Comparison of ENCODE assay signal across 27 cellular contexts in genomic region chr5:141825241-141825671, GRCh38. TPM values are rescaled to one million over a fixed set of nuclear protein-coding genes. Genes with fewer than 3 reads are reported as not detected.
DNase-seq lines count a peak whose midpoint lies in the region; ATAC-seq and TF ChIP-seq lines count a peak whose summit lies in the region.
"Had no signal": no experiment of that assay in that cellular context is flagged by ENCODE, and none has a peak within 500 bp of the region (broad histone marks: within the 10 kb centered on the region; RNA-seq: fewer than 3 reads in every experiment).

No MANE protein-coding gene starts in this region.

- H2AFZ ChIP-seq in smooth muscle cell (ENCODE audit: low read depth) = no peak overlapping the region
- H2AFZ ChIP-seq: GM23248, parathyroid adenoma had no signal

- CTCF ChIA-PET in HEK293 (lab: Yijun Ruan, JAX) = interaction anchor here (0.7 to 4.6 kb wide), 10 partner anchors 11 to 183 kb away, joined by 3 to 58 read pairs (median 8); partner anchors contain the start of gene PCDH1
- CTCF ChIA-PET in CD8-positive, alpha-beta T cell (lab: Charles Lee) = interaction anchor here (0.7 to 3.3 kb wide), 8 partner anchors 54 to 160 kb away, joined by 3 to 19 read pairs (median 4); partner anchors contain the start of gene RNF14

- H3K4me2 ChIP-seq in smooth muscle cell = no peak overlapping the region

- H3K27me3 ChIP-seq in iPS-20b (ENCODE audit: insufficient read depth, low read length) = no peaks in the 10 kb centered on the region; the same call in 1 of the 2 replicates
- H3K27me3 ChIP-seq in spleen (replicated peaks in 1 of 7) = no peaks in the 10 kb centered on the region
- H3K27me3 ChIP-seq in smooth muscle cell (ENCODE audit: low read depth) = no peaks in the 10 kb centered on the region
- H3K27me3 ChIP-seq in CD8-positive, alpha-beta T cell (ENCODE audit: insufficient read depth, low read length) = no peaks in the 10 kb centered on the region
- H3K27me3 ChIP-seq: ascending aorta, right atrium auricular region had no signal

- H3K9ac ChIP-seq in iPS-20b (ENCODE audit: low read depth, low read length) (peak overlapping the region; percentile 15; the same call in 1 of the 2 replicates), smooth muscle cell (ENCODE audit: low read depth) (no peak overlapping the region)
- H3K9ac ChIP-seq: GM23248, parathyroid adenoma had no signal

- no peaks in the 10 kb centered on the region for H3F3A ChIP-seq in smooth muscle cell (ENCODE audit: low read depth)

- H3K4me1 ChIP-seq in HEK293 (ENCODE audit: control insufficient read depth, insufficient read depth, low read length) (no peaks in the 10 kb centered on the region), iPS-20b (ENCODE audit: insufficient read depth, low read length) (peaks cover 31% of the 10 kb centered on the region; the same call in 1 of the 2 replicates), spleen (peaks cover 0 to 6% (median 0%) of the 10 kb centered on the region in 6 donors), smooth muscle cell (ENCODE audit: low read depth) (peaks cover 18% of the 10 kb centered on the region)
- no peaks in the 10 kb centered on the region for H3K4me1 ChIP-seq in CD8-positive, alpha-beta T cell (ENCODE audit: insufficient read depth, low read length)
- H3K4me1 ChIP-seq: ascending aorta had no signal

- peaks cover 10% of the 10 kb centered on the region for H3K27me3 Mint-ChIP-seq in activated T-helper 17 cell treated with anti-CD3 and anti-CD28 coated beads, Interleukin-2, amount 50 U/mL, for 72 hours
- peaks cover 8% of the 10 kb centered on the region for H3K27me3 Mint-ChIP-seq in CD8-positive, alpha-beta T cell (ENCODE audit: low read depth)
- H3K27me3 Mint-ChIP-seq: activated naive CD8-positive, alpha-beta T cell had no signal

- no peaks in the 10 kb centered on the region for H3K36me3 ChIP-seq in HEK293 (ENCODE audit: control insufficient read depth in 2 of 2, insufficient read depth in 1 of 2, low read length in 2 of 2)
- H3K36me3 ChIP-seq in iPS-20b (ENCODE audit: insufficient read depth, low read depth, low read length) = no peaks in the 10 kb centered on the region
- no peaks in the 10 kb centered on the region for H3K36me3 ChIP-seq in spleen
- no peaks in the 10 kb centered on the region for H3K36me3 ChIP-seq in smooth muscle cell (ENCODE audit: low read depth)
- H3K36me3 ChIP-seq in CD8-positive, alpha-beta T cell (ENCODE audit: insufficient read depth, low read length) = no peaks in the 10 kb centered on the region
- H3K36me3 ChIP-seq: ascending aorta, right atrium auricular region had no signal

- H3K4me3 ChIP-seq in HEK293 (ENCODE audit: low read depth, low read length) = no peak overlapping the region
- H3K4me3 ChIP-seq in iPS-20b (ENCODE audit: low read length) = no peak overlapping the region
- H3K4me3 ChIP-seq in spleen = no peak overlapping the region
- H3K4me3 ChIP-seq in smooth muscle cell = no peak overlapping the region
- H3K4me3 ChIP-seq in CD8-positive, alpha-beta T cell (ENCODE audit: low read depth, low read length) = no peak overlapping the region
- H3K4me3 ChIP-seq: ascending aorta, GM23248, right atrium auricular region had no signal

- intact Hi-C loops in spleen (cut with DNase I; ENCODE audit: low total_unique reads) = no loop called here
- intact Hi-C loops in CD8-positive, alpha-beta T cell (cut with DNase I, micrococcal nuclease) = no loop called here

- DNase-seq in spleen (peak; percentile 54), smooth muscle cell (lab: John Stamatoyannopoulos, UW; ENCODE audit: unreplicated experiment) (no peak)
- no peak for DNase-seq in CD8-positive, alpha-beta T cell
- DNase-seq: activated CD4-positive, alpha-beta T cell treated with anti-CD3 and anti-CD28 coated beads for 36 hours; activated CD8-positive, alpha-beta T cell treated with anti-CD3 and anti-CD28 coated beads, Interleukin-2, amount 10 ng/mL, durations not matched to agents 7 days and 5 days; central memory CD4-positive, alpha-beta T cell; dermis blood vessel endothelial cell; DMS79 treated with DMSO at 0.1 percent for 48 hours; GM23248; midbrain; naive thymus-derived CD4-positive, alpha-beta T cell; NCI-H1048; NCI-H187 treated with DMSO at 0.1 percent for 48 hours; NCI-H226; NCI-H748 treated with DMSO at 0.1 percent for 48 hours; SIG-M5; stimulated activated CD4-positive, alpha-beta T cell treated with anti-CD3 and anti-CD28 coated beads, Interleukin-2, amount 100 ng/mL, for 48 hours had no signal

- H3K9me3 Mint-ChIP-seq in activated T-helper 17 cell treated with anti-CD3 and anti-CD28 coated beads, Interleukin-2, amount 50 U/mL, for 72 hours = no peaks in the 10 kb centered on the region
- no peaks in the 10 kb centered on the region for H3K9me3 Mint-ChIP-seq in CD8-positive, alpha-beta T cell

- H3K36me3 Mint-ChIP-seq in activated T-helper 17 cell treated with anti-CD3 and anti-CD28 coated beads, Interleukin-2, amount 50 U/mL, for 72 hours (ENCODE audit: low read depth) = no peaks in the 10 kb centered on the region
- no peaks in the 10 kb centered on the region for H3K36me3 Mint-ChIP-seq in CD8-positive, alpha-beta T cell
- H3K36me3 Mint-ChIP-seq: activated naive CD8-positive, alpha-beta T cell; naive thymus-derived CD4-positive, alpha-beta T cell had no signal

- ATAC-seq in activated T-helper 17 cell treated with anti-CD3 and anti-CD28 coated beads, Interleukin-2, amount 50 U/mL, for 72 hours (replicated peaks) = no peak
- ATAC-seq in GM21423 (IDR thresholded peaks at IDR 0.05; ENCODE audit: unreplicated experiment) (no peak), GM18868 (IDR thresholded peaks at IDR 0.05; ENCODE audit: unreplicated experiment) (no peak)
- ATAC-seq in CD8-positive, alpha-beta T cell = no peak
- ATAC-seq: activated CD4-positive, alpha-beta T cell treated with anti-CD3 and anti-CD28 coated beads for 36 hours; activated CD8-positive, alpha-beta T cell treated with anti-CD3 and anti-CD28 coated beads, Interleukin-2, amount 10 ng/mL, durations not matched to agents 7 days and 5 days; naive thymus-derived CD4-positive, alpha-beta T cell had no signal

- POLR2A ChIA-PET in HEK293 (lab: Yijun Ruan, JAX) = no interaction called here
- POLR2A ChIA-PET in CD8-positive, alpha-beta T cell (lab: Charles Lee) = no interaction called here

- 48 to 62% (median 60%) methylated on average over 10 of the region's 10 CpGs for WGBS in spleen, 5 donors
- WGBS in smooth muscle cell (ENCODE audit: low lambda C conversion rate) = 56% methylated on average over 10 of the region's 10 CpGs

- H3K27ac Mint-ChIP-seq in activated T-helper 17 cell treated with anti-CD3 and anti-CD28 coated beads, Interleukin-2, amount 50 U/mL, for 72 hours = peak overlapping the region; percentile 47
- no peak overlapping the region for H3K27ac Mint-ChIP-seq in CD8-positive, alpha-beta T cell
- H3K27ac Mint-ChIP-seq: activated CD4-positive, alpha-beta T cell treated with anti-CD3 and anti-CD28 coated beads for 36 hours; activated CD8-positive, alpha-beta T cell treated with anti-CD3 and anti-CD28 coated beads, Interleukin-2, amount 10 ng/mL, durations not matched to agents 7 days and 5 days; activated naive CD8-positive, alpha-beta T cell had no signal

- TF ChIP-seq CTCF in HEK293 (tag by site-specific recombination; IDR thresholded peaks at IDR 0.05) (no peak), spleen (IDR thresholded peaks at IDR 0.05 in 8 of 11, conservative IDR thresholded peaks at IDR 0.05 in 3 of 11) (no peak), smooth muscle cell (IDR thresholded peaks at IDR 0.05; ENCODE audit: borderline replicate concordance, insufficient read depth, poor library complexity, severe bottlenecking) (no peak)
- no peak for TF ChIP-seq CTCF in CD8-positive, alpha-beta T cell (IDR thresholded peaks at IDR 0.05)

- H3K27ac ChIP-seq in HEK293 (ENCODE audit: extremely low read depth, low read depth, low read length) (no peak overlapping the region), iPS-20b (ENCODE audit: low read length) (no peak overlapping the region), spleen (no peak overlapping the region), smooth muscle cell (ENCODE audit: low read depth) (no peak overlapping the region)
- H3K27ac ChIP-seq in CD8-positive, alpha-beta T cell (ENCODE audit: low read depth, low read length) = no peak overlapping the region
- H3K27ac ChIP-seq: ascending aorta, GM23248, parathyroid adenoma, right atrium auricular region had no signal

- H3K4me1 Mint-ChIP-seq in activated T-helper 17 cell treated with anti-CD3 and anti-CD28 coated beads, Interleukin-2, amount 50 U/mL, for 72 hours = no peaks in the 10 kb centered on the region
- H3K4me1 Mint-ChIP-seq in CD8-positive, alpha-beta T cell (ENCODE audit: low read depth) = no peaks in the 10 kb centered on the region
- H3K4me1 Mint-ChIP-seq: activated CD4-positive, alpha-beta T cell treated with anti-CD3 and anti-CD28 coated beads for 36 hours had no signal

- H3K79me2 ChIP-seq in smooth muscle cell (ENCODE audit: low read depth) = no peaks in the 10 kb centered on the region
- H3K79me2 ChIP-seq: parathyroid adenoma had no signal

- no peaks in the 10 kb centered on the region for H4K20me1 ChIP-seq in smooth muscle cell (ENCODE audit: low read depth)

- H3K9me3 ChIP-seq in HEK293 (ENCODE audit: control insufficient read depth, insufficient read depth, low read depth, low read length) (no peaks in the 10 kb centered on the region), iPS-20b (ENCODE audit: insufficient read depth, low read depth, low read length) (no peaks in the 10 kb centered on the region), spleen (no peaks in the 10 kb centered on the region), smooth muscle cell (replicated peaks; ENCODE audit: low read depth) (no peaks in the 10 kb centered on the region)
- no peaks in the 10 kb centered on the region for H3K9me3 ChIP-seq in CD8-positive, alpha-beta T cell (ENCODE audit: low read length)
- H3K9me3 ChIP-seq: ascending aorta, right atrium auricular region had no signal

- H3K4me3 Mint-ChIP-seq in activated T-helper 17 cell treated with anti-CD3 and anti-CD28 coated beads, Interleukin-2, amount 50 U/mL, for 72 hours = no peak overlapping the region
- H3K4me3 Mint-ChIP-seq in CD8-positive, alpha-beta T cell = no peak overlapping the region
- H3K4me3 Mint-ChIP-seq: activated CD4-positive, alpha-beta T cell treated with anti-CD3 and anti-CD28 coated beads for 36 hours; activated CD8-positive, alpha-beta T cell treated with anti-CD3 and anti-CD28 coated beads, Interleukin-2, amount 10 ng/mL, durations not matched to agents 7 days and 5 days; activated naive CD8-positive, alpha-beta T cell; naive thymus-derived CD4-positive, alpha-beta T cell had no signal

- TF ChIP-seq POLR2A in spleen (IDR thresholded peaks at IDR 0.05) = no peak

RNA-seq across cellular contexts. Expression of gene PCDH1, which starts 53.0 kb away (rescaled TPM):
- under 1 TPM in 1 of 2 donors, not detected in 1; 0.64 TPM for total RNA-seq in activated T-helper 17 cell treated with anti-CD3 and anti-CD28 coated beads, Interleukin-2, amount 50 U/mL, for 72 hours
- total RNA-seq in spleen (10 to 100 TPM in 2 of 7 donors, 1 to 10 TPM in 5; 2.6 to 11.4 (median 7.4) TPM), smooth muscle cell (4.5 and 14.7 TPM in 2 replicates)
- polyA plus RNA-seq in spleen (1 to 10 TPM in 2 of 3 donors, under 1 TPM in 1; 0.30 to 2.2 (median 1.4) TPM), smooth muscle cell (2.5 and 3.1 TPM in 2 replicates)
- total RNA-seq in CD8-positive, alpha-beta T cell = under 1 TPM in 1 of 2 experiments, not detected in 1; 0.24 TPM
- total RNA-seq: activated CD4-positive, alpha-beta T cell treated with anti-CD3 and anti-CD28 coated beads for 36 hours; activated CD8-positive, alpha-beta T cell treated with anti-CD3 and anti-CD28 coated beads, Interleukin-2, amount 10 ng/mL, durations not matched to agents 7 days and 5 days; T-helper 1 cell treated with Interleukin-12 subunit alpha and Interleukin-12 subunit beta and Interleukin-4 antibody, amounts not matched to agents 30 ng/mL and 1 ng/mL, for 36 hours had no signal
